Comparison of ENCODE assay signal across 23 cellular contexts in genomic region chr5:176796970-176797369, GRCh38. TPM values are rescaled to one million over a fixed set of nuclear protein-coding genes. Genes with fewer than 3 reads are reported as not detected.
"Had no signal": no experiment of that assay in that cellular context is flagged by ENCODE, and none has a peak within 500 bp of the region (broad histone marks: within the 10 kb centered on the region; RNA-seq: fewer than 3 reads in every experiment).

No MANE protein-coding gene starts in this region.

- DNase-seq: KBM-7; MV-4-11; NCI-H1048; NCI-H1105; NCI-H1436 treated with DMSO at 0.1 percent for 48 hours; NCI-H1694; NCI-H187 treated with DMSO at 0.1 percent for 48 hours; NCI-H2081; NCI-H2107; NCI-H2227 treated with DMSO at 0.1 percent for 48 hours; NCI-H446 treated with DMSO at 0.1 percent for 48 hours; NCI-H510A treated with DMSO at 0.1 percent for 48 hours; NCI-H526; NCI-H748 treated with DMSO at 0.1 percent for 48 hours; NK-92 treated with Interleukin-12 subunit alpha and Interleukin-12 subunit beta, amount 100 ng/mL, for 24 hours; PC-9; Peyer's patch; Right ventricle myocardium superior; SIG-M5 had no signal

RNA-seq across cellular contexts. Expression of gene UNC5A, which starts 13.4 kb away (rescaled TPM):
- total RNA-seq: OCI-LY7; RPMI7951; SJSA1; T-helper 1 cell treated with Interleukin-12 subunit alpha and Interleukin-12 subunit beta and Interleukin-4 antibody, amounts not matched to agents 30 ng/mL and 1 ng/mL, for 36 hours had no signal
